ENCODE assay signal across 8 cellular contexts in the genomic region with DNA sequence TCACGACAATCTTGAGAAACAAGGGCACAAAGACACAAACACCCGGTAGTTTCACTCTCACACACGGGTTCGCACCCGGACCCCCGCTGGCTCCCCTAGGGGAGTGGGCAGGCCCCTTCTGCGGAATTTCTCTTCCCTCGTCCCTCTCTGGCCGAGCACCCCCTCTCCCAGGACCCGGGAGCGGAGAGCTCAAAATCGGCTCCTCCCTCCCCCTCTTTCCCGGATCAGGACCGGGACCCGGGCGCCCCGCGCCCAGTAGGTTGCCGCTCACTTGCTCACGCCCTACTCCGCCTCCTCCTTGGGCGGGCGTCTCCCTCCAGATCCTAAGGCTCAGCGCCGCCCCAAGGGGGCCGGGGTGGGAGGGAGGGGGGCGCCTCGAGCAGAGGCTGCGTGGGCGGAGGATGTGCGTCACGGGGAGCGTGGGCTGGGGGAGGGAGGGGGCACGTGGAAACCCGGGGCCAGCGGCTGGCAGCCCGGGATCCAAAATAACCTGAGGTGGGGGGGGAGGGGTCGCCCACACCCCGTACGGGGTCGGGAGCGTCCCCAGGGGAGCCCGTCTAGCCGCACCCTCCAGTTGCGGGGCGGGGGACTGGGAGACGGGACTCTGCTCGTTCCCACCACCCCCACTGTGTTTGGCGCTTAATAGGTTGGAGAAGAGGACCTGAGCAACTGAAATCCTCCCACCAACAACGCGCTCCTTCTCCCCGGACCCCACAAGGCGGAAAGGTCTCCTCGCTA. TPM values are rescaled to one million over a fixed set of nuclear protein-coding genes. Genes with fewer than 3 reads are reported as not detected.
DNase-seq lines count a peak whose midpoint lies in the region; ATAC-seq and TF ChIP-seq lines count a peak whose summit lies in the region.

No MANE protein-coding gene starts in this region.

- H3K4me3 ChIP-seq in AG10803 (ENCODE audit: low read length): peak overlapping the region; percentile 79

- peak; percentile 89 for DNase-seq in AG10803 (ENCODE audit: low read depth)
- peak; percentile 91 for DNase-seq in activated naive CD4-positive, alpha-beta T cell treated with Interleukin-2 at 50 U/mL for 16 hours
- DNase-seq in germinal center (ENCODE audit: low spot score): peak; percentile 84
- peak; percentile 56 for DNase-seq in occipital lobe (lab: John Stamatoyannopoulos, UW)

- TF ChIP-seq POLR2A in GM19193 (IDR thresholded peaks at IDR 0.05; ENCODE audit: extremely low read depth, insufficient read depth, insufficient read length) (peak; percentile 61), Raji (IDR thresholded peaks at IDR 0.05; ENCODE audit: insufficient read depth, low read depth, low read length) (peak; percentile 44)

- TF ChIP-seq CTCF in AG10803 (conservative IDR thresholded peaks at IDR 0.05; ENCODE audit: low read length): no peak

- ATAC-seq in HG03460 (IDR thresholded peaks at IDR 0.05; ENCODE audit: unreplicated experiment): peak; percentile 38

- H3K27ac ChIP-seq in temporal lobe (ENCODE audit: low read depth, low read length): peak overlapping the region; percentile 91

RNA-seq across cellular contexts. Expression of a gene that starts 1.8 kb away (rescaled TPM):
- 33.2 TPM for total RNA-seq in occipital lobe
- total RNA-seq in temporal lobe: 16.0 TPM

RNA-seq across cellular contexts. Expression of a gene that starts 8.5 kb away (rescaled TPM):
- total RNA-seq in occipital lobe: 7.6 TPM
- total RNA-seq in temporal lobe: 6.1 TPM

RNA-seq across cellular contexts. Expression of a gene that starts 24.0 kb away (rescaled TPM):
- total RNA-seq in occipital lobe (4.7 TPM), temporal lobe (4.9 TPM)

RNA-seq across cellular contexts. Expression of a gene that starts 37.2 kb away (rescaled TPM):
- not detected for total RNA-seq in occipital lobe
- not detected for total RNA-seq in temporal lobe

RNA-seq across cellular contexts. Expression of a gene that starts 41.2 kb away (rescaled TPM):
- total RNA-seq in occipital lobe: 65.4 TPM
- 116 TPM for total RNA-seq in temporal lobe

Comparison
In these comparisons a context has a peak if more than half of its experiments do, and no peak if none do; other contexts are left out.
1. Peak in every context shown above with its lines: DNase-seq, ATAC-seq, H3K4me3 ChIP-seq and H3K27ac ChIP-seq.